32 cellular contexts compared by ENCODE assay signal in the genomic region with DNA sequence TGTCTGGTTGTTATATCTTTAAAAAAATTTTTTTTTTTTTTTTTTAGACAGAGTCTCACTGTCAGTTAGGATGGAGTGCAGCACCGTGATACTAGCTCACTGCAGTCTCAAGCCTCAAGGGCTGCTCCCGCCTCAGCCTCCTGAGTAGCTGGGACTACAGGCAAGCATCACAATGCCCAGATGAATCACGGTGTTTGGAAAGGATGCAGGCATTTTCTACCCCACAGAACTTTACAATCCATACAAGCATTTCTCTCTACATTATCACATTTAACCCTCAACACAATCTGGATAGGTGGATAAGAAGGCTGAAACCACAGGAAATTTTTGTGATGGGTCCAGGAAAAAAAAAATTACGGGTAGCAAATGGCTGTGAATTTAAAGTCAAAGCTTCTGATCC. TPM values are rescaled to one million over a fixed set of nuclear protein-coding genes. Genes with fewer than 3 reads are reported as not detected.
"Had no signal": no experiment of that assay in that cellular context is flagged by ENCODE, and none has a peak within 500 bp of the region (broad histone marks: within the 10 kb centered on the region; RNA-seq: fewer than 3 reads in every experiment).

No MANE protein-coding gene starts in this region.

- H3K4me3 Mint-ChIP-seq: activated CD8-positive, alpha-beta memory T cell treated with anti-CD3 and anti-CD28 coated beads, Interleukin-2, amount 10 ng/mL, durations not matched to agents 7 days and 5 days; activated CD8-positive, alpha-beta T cell treated with anti-CD3 and anti-CD28 coated beads, Interleukin-2, amount 10 ng/mL, durations not matched to agents 7 days and 5 days; activated naive CD8-positive, alpha-beta T cell; effector memory CD8-positive, alpha-beta T cell; mesothelial cell of epicardium; naive thymus-derived CD4-positive, alpha-beta T cell; neural crest cell; stimulated activated memory B cell treated with anti-CD40 and anti-IgM and Interleukin-4, amounts not matched to agents 10 μg/mL and 1 μg/mL and 100 μg/mL, for 72 hours; stimulated activated naive CD8-positive, alpha-beta T cell treated with anti-CD3 and anti-CD28 coated beads, Interleukin-15, amount 100 ng/mL, for 72 hours had no signal

- H3K9me3 Mint-ChIP-seq: activated B cell treated with CpG ODN at 0.5 μM for 24 hours; effector memory CD8-positive, alpha-beta T cell; mesothelial cell of epicardium; naive thymus-derived CD4-positive, alpha-beta T cell; neural crest cell; stimulated activated memory B cell treated with anti-CD40 and anti-IgM and Interleukin-4, amounts not matched to agents 10 μg/mL and 1 μg/mL and 100 μg/mL, for 72 hours; stimulated activated naive CD8-positive, alpha-beta T cell treated with anti-CD3 and anti-CD28 coated beads, Interleukin-15, amount 100 ng/mL, for 72 hours had no signal

- H3K4me2 ChIP-seq: smooth muscle cell had no signal

- H3K27ac ChIP-seq: heart left ventricle, right atrium auricular region, upper lobe of left lung, vagina had no signal

- H3K36me3 ChIP-seq: heart left ventricle, right atrium auricular region, upper lobe of left lung, vagina had no signal

- H3K36me3 Mint-ChIP-seq: activated CD8-positive, alpha-beta memory T cell treated with anti-CD3 and anti-CD28 coated beads, Interleukin-2, amount 10 ng/mL, durations not matched to agents 7 days and 5 days; activated naive CD8-positive, alpha-beta T cell; mesothelial cell of epicardium; naive thymus-derived CD4-positive, alpha-beta T cell; stimulated activated memory B cell treated with anti-CD40 and anti-IgM and Interleukin-4, amounts not matched to agents 10 μg/mL and 1 μg/mL and 100 μg/mL, for 72 hours had no signal

- H3K4me1 Mint-ChIP-seq: activated CD8-positive, alpha-beta memory T cell treated with anti-CD3 and anti-CD28 coated beads, Interleukin-2, amount 10 ng/mL, durations not matched to agents 7 days and 5 days; stimulated activated naive CD8-positive, alpha-beta T cell treated with anti-CD3 and anti-CD28 coated beads, Interleukin-15, amount 100 ng/mL, for 72 hours had no signal

- H3K9me3 ChIP-seq: heart left ventricle, right atrium auricular region, upper lobe of left lung, vagina had no signal

- H3K27me3 ChIP-seq: right atrium auricular region, upper lobe of left lung, vagina had no signal

- DNase-seq: activated B cell treated with CpG ODN at 0.5 μM for 24 hours; activated CD4-positive, alpha-beta T cell treated with anti-CD3 and anti-CD28 coated beads, Interleukin-2, amount 50 U/mL, for 1 hour; activated CD8-positive, alpha-beta memory T cell treated with anti-CD3 and anti-CD28 coated beads, Interleukin-2, amount 10 ng/mL, durations not matched to agents 7 days and 5 days; activated CD8-positive, alpha-beta T cell treated with anti-CD3 and anti-CD28 coated beads, Interleukin-2, amount 10 ng/mL, durations not matched to agents 7 days and 5 days; activated effector memory CD4-positive, alpha-beta T cell treated with Interleukin-2 at 50 U/mL for 16 hours; activated naive CD4-positive, alpha-beta T cell treated with Interleukin-2 at 50 U/mL for 16 hours; anterior cingulate cortex; caudate nucleus; cortex of kidney; effector memory CD8-positive, alpha-beta T cell; erythroblast; foreskin fibroblast; heart left ventricle; hypothalamus; naive thymus-derived CD4-positive, alpha-beta T cell; stimulated activated CD4-positive, alpha-beta T cell treated with anti-CD3 and anti-CD28 coated beads, Interleukin-1b, Interleukin-23, amount 100 ng/mL, for 48 hours; stimulated activated CD4-positive, alpha-beta T cell treated with anti-CD3 and anti-CD28 coated beads, Interleukin-4, amount 100 ng/mL, for 4 hours; stimulated activated CD8-positive, alpha-beta memory T cell treated with anti-CD3 and anti-CD28 coated beads, Interleukin-4, amount 100 ng/mL, for 48 hours; stimulated activated naive CD8-positive, alpha-beta T cell treated with anti-CD3 and anti-CD28 coated beads, Interleukin-15, amount 100 ng/mL, for 72 hours; substantia nigra; upper lobe of left lung had no signal

- H3K4me1 ChIP-seq: heart left ventricle, right atrium auricular region, upper lobe of left lung, vagina had no signal

- H3K4me3 ChIP-seq: heart left ventricle, right atrium auricular region, smooth muscle cell, upper lobe of left lung, vagina had no signal

- H3K27me3 Mint-ChIP-seq: activated B cell treated with CpG ODN at 0.5 μM for 24 hours; stimulated activated memory B cell treated with anti-CD40 and anti-IgM and Interleukin-4, amounts not matched to agents 10 μg/mL and 1 μg/mL and 100 μg/mL, for 72 hours had no signal

- H3K27ac Mint-ChIP-seq: activated CD8-positive, alpha-beta memory T cell treated with anti-CD3 and anti-CD28 coated beads, Interleukin-2, amount 10 ng/mL, durations not matched to agents 7 days and 5 days; activated CD8-positive, alpha-beta T cell treated with anti-CD3 and anti-CD28 coated beads, Interleukin-2, amount 10 ng/mL, durations not matched to agents 7 days and 5 days; activated naive CD8-positive, alpha-beta T cell; effector memory CD8-positive, alpha-beta T cell; mesothelial cell of epicardium; naive thymus-derived CD4-positive, alpha-beta T cell; stimulated activated naive CD8-positive, alpha-beta T cell treated with anti-CD3 and anti-CD28 coated beads, Interleukin-15, amount 100 ng/mL, for 72 hours had no signal

RNA-seq across cellular contexts. Expression of a gene that starts 5.8 kb away (rescaled TPM):
- total RNA-seq: activated B cell treated with CpG ODN at 0.5 μM for 24 hours; activated CD8-positive, alpha-beta memory T cell treated with anti-CD3 and anti-CD28 coated beads, Interleukin-2, amount 10 ng/mL, durations not matched to agents 7 days and 5 days; activated CD8-positive, alpha-beta T cell treated with anti-CD3 and anti-CD28 coated beads, Interleukin-2, amount 10 ng/mL, durations not matched to agents 7 days and 5 days; chondrocyte; fibroblast of lung; heart left ventricle; kidney epithelial cell; lower leg skin; mesothelial cell of epicardium; naive thymus-derived CD4-positive, alpha-beta T cell; neural crest cell; right atrium auricular region; smooth muscle cell; vagina had no signal
